In the genomic region with DNA sequence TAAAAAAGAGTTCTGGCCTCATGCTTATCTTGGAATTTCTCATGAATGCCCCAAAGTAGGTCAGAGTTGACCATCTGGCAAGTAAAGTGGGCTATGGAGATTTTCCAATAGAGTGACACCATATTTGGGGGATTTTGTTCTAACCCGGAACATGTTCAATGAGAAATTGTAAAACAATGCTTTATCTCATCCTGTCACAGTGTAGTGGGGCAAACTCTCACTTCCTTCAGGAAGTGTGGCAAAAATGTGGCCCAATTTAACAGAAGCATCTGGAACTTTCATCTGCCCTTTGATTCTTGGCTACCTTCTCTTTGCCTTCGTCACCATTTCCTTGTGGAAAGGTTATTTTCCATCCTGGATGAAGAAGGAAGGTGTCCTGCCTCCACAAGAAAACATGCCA, we compare ENCODE assay signal across 24 cellular contexts.
"Had no signal": no experiment of that assay in that cellular context is flagged by ENCODE, and none has a peak within 500 bp of the region (broad histone marks: within the 10 kb centered on the region; RNA-seq: fewer than 3 reads in every experiment).

No MANE protein-coding gene starts in this region.

- H3K9ac ChIP-seq: SK-N-SH had no signal

- H3K27me3 ChIP-seq: esophagus squamous epithelium, hepatocyte, left lung, sigmoid colon had no signal

- H3K9me3 ChIP-seq: esophagus squamous epithelium, prostate gland, sigmoid colon, SK-N-SH had no signal

- H3K4me2 ChIP-seq: hepatocyte, SK-N-SH had no signal

- H3K36me3 Mint-ChIP-seq: activated CD8-positive, alpha-beta memory T cell treated with anti-CD3 and anti-CD28 coated beads, Interleukin-2, amount 10 ng/mL, durations not matched to agents 7 days and 5 days; stimulated activated effector memory CD8-positive, alpha-beta T cell treated with anti-CD3 and anti-CD28 coated beads, Interleukin-12 subunit alpha, Interleukin-12 subunit beta, amount 100 ng/mL, for 72 hours had no signal

- H2AFZ ChIP-seq: hepatocyte had no signal

- ATAC-seq: activated CD8-positive, alpha-beta memory T cell treated with anti-CD3 and anti-CD28 coated beads, Interleukin-2, amount 10 ng/mL, durations not matched to agents 7 days and 5 days; left lung; stimulated activated effector memory CD8-positive, alpha-beta T cell treated with anti-CD3 and anti-CD28 coated beads, Interleukin-12 subunit alpha, Interleukin-12 subunit beta, amount 100 ng/mL, for 72 hours had no signal

- H3K4me3 Mint-ChIP-seq: activated CD8-positive, alpha-beta memory T cell treated with anti-CD3 and anti-CD28 coated beads, Interleukin-2, amount 10 ng/mL, durations not matched to agents 7 days and 5 days; activated T-cell treated with anti-CD3 and anti-CD28 coated beads, Interleukin-2, amount 50 U/mL, for 24 hours; stimulated activated effector memory CD8-positive, alpha-beta T cell treated with anti-CD3 and anti-CD28 coated beads, Interleukin-12 subunit alpha, Interleukin-12 subunit beta, amount 100 ng/mL, for 72 hours had no signal

- FAIRE-seq: astrocyte, bronchial epithelial cell, endometrium, keratinocyte, urothelium cell line had no signal

- H3K79me2 ChIP-seq: hepatocyte had no signal

- H3K4me1 ChIP-seq: left lung, prostate gland had no signal

- H3K27ac Mint-ChIP-seq: activated CD8-positive, alpha-beta memory T cell treated with anti-CD3 and anti-CD28 coated beads, Interleukin-2, amount 10 ng/mL, durations not matched to agents 7 days and 5 days; activated T-cell treated with anti-CD3 and anti-CD28 coated beads, Interleukin-2, amount 50 U/mL, for 24 hours; stimulated activated effector memory CD8-positive, alpha-beta T cell treated with anti-CD3 and anti-CD28 coated beads, Interleukin-12 subunit alpha, Interleukin-12 subunit beta, amount 100 ng/mL, for 72 hours had no signal

- H3K27ac ChIP-seq: hepatocyte, left lung, prostate gland, sigmoid colon, VCaP had no signal

- H3K4me1 Mint-ChIP-seq: activated CD8-positive, alpha-beta memory T cell treated with anti-CD3 and anti-CD28 coated beads, Interleukin-2, amount 10 ng/mL, durations not matched to agents 7 days and 5 days; stimulated activated effector memory CD8-positive, alpha-beta T cell treated with anti-CD3 and anti-CD28 coated beads, Interleukin-12 subunit alpha, Interleukin-12 subunit beta, amount 100 ng/mL, for 72 hours had no signal

- H3K36me3 ChIP-seq: esophagus squamous epithelium, prostate gland had no signal

- H3K27me3 Mint-ChIP-seq: activated CD8-positive, alpha-beta memory T cell treated with anti-CD3 and anti-CD28 coated beads, Interleukin-2, amount 10 ng/mL, durations not matched to agents 7 days and 5 days; activated T-cell treated with anti-CD3 and anti-CD28 coated beads, Interleukin-2, amount 50 U/mL, for 24 hours had no signal

- DNase-seq: activated CD4-positive, alpha-beta T cell treated with anti-CD3 and anti-CD28 coated beads for 1 hour; activated CD4-positive, alpha-beta T cell treated with anti-CD3 and anti-CD28 coated beads, Interleukin-2, amount 50 U/mL, for 48 hours; activated CD8-positive, alpha-beta memory T cell treated with anti-CD3 and anti-CD28 coated beads, Interleukin-2, amount 10 ng/mL, durations not matched to agents 7 days and 5 days; activated effector memory CD4-positive, alpha-beta T cell treated with Interleukin-2 at 50 U/mL for 16 hours; activated naive CD4-positive, alpha-beta T cell treated with anti-CD3 and anti-CD28 coated beads, Interleukin-2, amount 50 U/mL, for 16 hours; activated T-cell treated with anti-CD3 and anti-CD28 coated beads, Interleukin-2, amount 50 U/mL, for 24 hours; esophagus squamous epithelium; foreskin fibroblast; left lung; sigmoid colon; SK-N-SH; stimulated activated CD4-positive, alpha-beta T cell treated with anti-CD3 and anti-CD28 coated beads, Interleukin-12 subunit alpha, Interleukin-12 subunit beta, amount 100 ng/mL, for 4 hours; stimulated activated CD4-positive, alpha-beta T cell treated with anti-CD3 and anti-CD28 coated beads, Interleukin-2, amount 100 ng/mL, for 24 hours; T-helper 1 cell; T1000 had no signal

- H3K4me3 ChIP-seq: esophagus squamous epithelium, hepatocyte, left lung, prostate gland, sigmoid colon had no signal
